ENCODE assay signal across 9 cellular contexts in genomic region chr7:155132431-155132830, GRCh38.
"Had no signal": no experiment of that assay in that cellular context is flagged by ENCODE, and none has a peak within 500 bp of the region (broad histone marks: within the 10 kb centered on the region; RNA-seq: fewer than 3 reads in every experiment).

No MANE protein-coding gene starts in this region.

- H3K9ac ChIP-seq: GM23248 had no signal

- H3K4me2 ChIP-seq: GM23338 had no signal

- H3K9me3 ChIP-seq: HAP-1 had no signal

- H3K4me1 ChIP-seq: HAP-1 had no signal

- H3K27ac ChIP-seq: GM23248 had no signal

- H3K9me3 Mint-ChIP-seq: GM23338, H9, HFFc6 had no signal

- H3K36me3 ChIP-seq: HAP-1 had no signal

- H3K27ac Mint-ChIP-seq: GM23338, H9, HFFc6 had no signal

- H2AFZ ChIP-seq: GM23248, GM23338 had no signal

- H3K4me3 Mint-ChIP-seq: GM23338, H9, HFFc6 had no signal

- H3K4me3 ChIP-seq: GM23248, GM23338, HAP-1 had no signal

- H3K4me1 Mint-ChIP-seq: GM23338, H9 had no signal

- DNase-seq: GM23248, GOT3, H7, H9, HCEC 1CT, HFFc6 had no signal

- ATAC-seq: GM23338, HCT116 had no signal
